ENCODE assay signal across 9 cellular contexts in genomic region chr2:74525717-74526648, GRCh38. TPM values are rescaled to one million over a fixed set of nuclear protein-coding genes. Genes with fewer than 3 reads are reported as not detected.
DNase-seq lines count a peak whose midpoint lies in the region; ATAC-seq, FAIRE-seq and TF ChIP-seq lines count a peak whose summit lies in the region.
"Had no signal": no experiment of that assay in that cellular context is flagged by ENCODE, and none has a peak within 500 bp of the region (broad histone marks: within the 10 kb centered on the region; RNA-seq: fewer than 3 reads in every experiment).

Gene DQX1 (minus strand): TSS chr2:74526231. CDS start chr2:74525729, 502 bp downstream.

- H4K5ac ChIP-seq in H1 (ENCODE audit: insufficient read length, low read depth, low read length), result no peak within 1 kb of the TSS

- 90% methylated on average over 11 of the region's 11 CpGs; no CpG with 5 or more reads in 1 of the 2 experiments for WGBS in H1 (ENCODE audit: extremely low coverage in 1 of 2, insufficient coverage in 1 of 2, insufficient read length in 1 of 2, insufficient replicate concordance in 2 of 2, low coverage in 1 of 2, low lambda C conversion rate in 2 of 2, missing lambda C conversion rate in 1 of 2), 2 experiments
- 92 to 94% methylated on average over 6 to 10 of the region's 11 CpGs for WGBS in gastroesophageal sphincter (ENCODE audit: low coverage in 1 of 2), 2 donors

- H3K79me1 ChIP-seq in H1 (ENCODE audit: low read depth, low read length), result peaks cover 8% of the 10 kb centered on the region

- H2BK20ac ChIP-seq in H1 (ENCODE audit: low read length), result no peak within 1 kb of the TSS

- ATAC-seq in GM18498 (IDR thresholded peaks at IDR 0.05; ENCODE audit: unreplicated experiment) (no peak), gastroesophageal sphincter (no peak), GM21515 (IDR thresholded peaks at IDR 0.05; ENCODE audit: unreplicated experiment) (no peak)

- H2BK15ac ChIP-seq in H1 (ENCODE audit: low read length), result 0 out of 2 replicates have a peak within 1 kb of the TSS, but pooled peaks have one; percentile 88

- no peak within 1 kb of the TSS for H3K14ac ChIP-seq in H1 (ENCODE audit: insufficient read length)

- H3K4ac ChIP-seq in H1 (replicated peaks; ENCODE audit: insufficient read length, low read depth, low read length), result no peak within 1 kb of the TSS

- peaks cover 9% of the 10 kb centered on the region; the same call in 1 of the 2 replicates for H3K23me2 ChIP-seq in H1 (ENCODE audit: low read depth, low read length)

- H2BK120ac ChIP-seq in H1 (replicated peaks; ENCODE audit: low read depth, low read length), result no peak within 1 kb of the TSS

- H2AFZ ChIP-seq in H1 (ENCODE audit: low read length), result no peak within 1 kb of the TSS

- TF ChIP-seq POLR2A in H1 (IDR thresholded peaks at IDR 0.05; ENCODE audit: control extremely low read depth in 1 of 2, low read depth in 2 of 2, low read length in 2 of 2) (0 out of 3 replicates have a peak, but pooled peaks of 1 of the 2 experiments have one; percentile 26), gastroesophageal sphincter (IDR thresholded peaks at IDR 0.05) (no peak)

- H3K36me3 ChIP-seq in H1 (ENCODE audit: control insufficient read depth in 2 of 4, insufficient read depth in 4 of 4, low read length in 3 of 4) (peaks cover 5 to 18% (median 13%) of the 10 kb centered on the region in 4 experiments; a peak in 6 of 8 replicates), gastroesophageal sphincter (peaks cover 0 to 31% of the 10 kb centered on the region in 2 donors)

- no peak within 1 kb of the TSS for H3K23ac ChIP-seq in H1 (ENCODE audit: insufficient read length)

- TF ChIP-seq CTCF in GM10248 (IDR thresholded peaks at IDR 0.05; ENCODE audit: control extremely low read depth, extremely low read depth, low read depth, missing control alignments), result no peak
- no peak for TF ChIP-seq CTCF in H1 (IDR thresholded peaks at IDR 0.05; ENCODE audit: control extremely low read depth in 1 of 3, insufficient read depth in 1 of 3, low read depth in 1 of 3, low read length in 3 of 3)
- TF ChIP-seq CTCF in gastroesophageal sphincter (IDR thresholded peaks at IDR 0.05), result no peak

- H2BK5ac ChIP-seq in H1 (ENCODE audit: low read depth, low read length), result no peak within 1 kb of the TSS; the same call in 1 of the 2 replicates

- peaks cover 3 to 13% (median 6%) of the 10 kb centered on the region in 4 experiments; a peak in 6 of 7 replicates for H3K4me1 ChIP-seq in H1 (replicated peaks in 1 of 4; ENCODE audit: control insufficient read depth in 3 of 4, insufficient read depth in 4 of 4, low read length in 3 of 4)
- peaks cover 2 to 28% (median 10%) of the 10 kb centered on the region in 3 donors for H3K4me1 ChIP-seq in gastroesophageal sphincter

- CTCF ChIA-PET in GM10248 (lab: Yijun Ruan, JAX), result interaction anchor here (0.9 to 9.3 kb wide), 5 partner anchors 17 to 62 kb away, joined by 3 to 76 read pairs (median 3); partner anchors contain the start of genes CCDC142 and TTC31
- CTCF ChIA-PET in H1 (lab: Charles Lee; ENCODE audit: partially characterized antibody), result interaction anchor here (1.0 to 1.7 kb wide), 7 partner anchors 11 to 65 kb away, joined by 3 to 11 read pairs (median 3); no protein-coding TSS in a partner anchor

- H2AK5ac ChIP-seq in H1 (ENCODE audit: low read depth, low read length), result no peak within 1 kb of the TSS

- H3K79me2 ChIP-seq in H1 (ENCODE audit: control insufficient read depth in 1 of 2, insufficient read depth in 2 of 2, low read length in 2 of 2), result peaks cover 0 to 18% of the 10 kb centered on the region in 2 experiments; a peak in 2 of 4 replicates

- H3K27me3 ChIP-seq in H1 (replicated peaks in 1 of 4; ENCODE audit: control insufficient read depth in 3 of 4, extremely low read depth in 1 of 4, insufficient read depth in 3 of 4, low read length in 3 of 4), result peaks cover 0 to 10% (median 3%) of the 10 kb centered on the region in 4 experiments; a peak in 4 of 7 replicates
- H3K27me3 ChIP-seq in gastroesophageal sphincter, result peaks cover 5% of the 10 kb centered on the region

- H3K56ac ChIP-seq in H1 (replicated peaks; ENCODE audit: insufficient read length, low read depth, low read length), result no peak within 1 kb of the TSS

- H3K18ac ChIP-seq in H1 (ENCODE audit: extremely low read depth, low read length), result no peak within 1 kb of the TSS

- DNase-seq in 8988T, result peak; percentile 75
- DNase-seq in GM10248 (ENCODE audit: extremely low spot score), result peak; percentile 67
- DNase-seq in NCI-H82 treated with DMSO at 0.1 percent for 48 hours (lab: John Stamatoyannopoulos, UW; ENCODE audit: unreplicated experiment), result peak; percentile 18
- DNase-seq in H1 (ENCODE audit: low read depth in 1 of 2, low spot score in 2 of 2), result peak in 1 of 2 experiments; percentile 49
- no peak for DNase-seq in COR-L47 (lab: John Stamatoyannopoulos, UW)

- no peak for TF ChIP-seq RAD21 in H1 (IDR thresholded peaks at IDR 0.05 in 1 of 2, conservative IDR thresholded peaks at IDR 0.05 in 1 of 2; ENCODE audit: low read depth in 2 of 2, low read length in 2 of 2)

- H4K91ac ChIP-seq in H1 (replicated peaks; ENCODE audit: insufficient read length, low read length), result no peak within 1 kb of the TSS

- no peak within 1 kb of the TSS for H3K9ac ChIP-seq in H1 (replicated peaks in 1 of 4; ENCODE audit: extremely low read depth in 1 of 4, low read depth in 3 of 4, low read length in 3 of 4)

- no peak within 1 kb of the TSS for H3K4me2 ChIP-seq in H1 (ENCODE audit: insufficient read depth in 1 of 2, low read depth in 2 of 2, low read length in 2 of 2)

- H4K20me1 ChIP-seq in H1 (replicated peaks in 1 of 2; ENCODE audit: control insufficient read depth in 1 of 2, insufficient read depth in 2 of 2, low read length in 2 of 2), result peaks cover 3% of the 10 kb centered on the region in 2 experiments

- TF ChIP-seq EP300 in H1 (IDR thresholded peaks at IDR 0.05; ENCODE audit: borderline replicate concordance in 1 of 2, low read depth in 2 of 2, low read length in 2 of 2) (no peak), gastroesophageal sphincter (IDR thresholded peaks at IDR 0.05) (no peak)

- H3K4me3 ChIP-seq in H1 (ENCODE audit: extremely low read depth in 1 of 4, insufficient read depth in 2 of 4, low read depth in 3 of 4, low read length in 4 of 4), result no peak within 1 kb of the TSS
- no peak within 1 kb of the TSS for H3K4me3 ChIP-seq in gastroesophageal sphincter
- H3K4me3 ChIP-seq: lung had no signal

- H2BK12ac ChIP-seq in H1 (ENCODE audit: low read depth, low read length), result no peak within 1 kb of the TSS

- peak; percentile 84 for FAIRE-seq in H1 (lab: Jason Lieb, UNC)

- H4K8ac ChIP-seq in H1 (ENCODE audit: extremely low read depth, insufficient read depth, low read length), result 0 out of 2 replicates have a peak within 1 kb of the TSS, but pooled peaks have one; percentile 31

- H3K27ac ChIP-seq in H1 (ENCODE audit: low read depth, low read length) (no peak within 1 kb of the TSS), gastroesophageal sphincter (no peak within 1 kb of the TSS)

- POLR2A ChIA-PET in GM10248 (lab: Yijun Ruan, JAX) (interaction anchor here (0.6 to 1.1 kb wide), 2 partner anchors 13 to 59 kb away, joined by 3 to 4 read pairs; no protein-coding TSS in a partner anchor), H1 (lab: Charles Lee; ENCODE audit: partially characterized antibody) (interaction anchor here (1.0 to 1.6 kb wide), 9 partner anchors 10 to 43 kb away, joined by 3 to 6 read pairs (median 4); partner anchors contain the start of genes CCDC142, PCGF1, TLX2 and TTC31)

- no peaks in the 10 kb centered on the region for H3K9me3 ChIP-seq in H1 (ENCODE audit: insufficient read depth in 2 of 2, low read depth in 1 of 2, low read length in 1 of 2)
- no peaks in the 10 kb centered on the region for H3K9me3 ChIP-seq in gastroesophageal sphincter

TF ChIP-seq in H1, 55 proteins besides CTCF, POLR2A, EP300 and RAD21:
- 0 out of 2 replicates have a peak, but pooled peaks have one; percentile 5 for TF ChIP-seq TAF1 (IDR thresholded peaks at IDR 0.05; ENCODE audit: low read depth, low read length)
- no peak for TF ChIP-seq RXRA (IDR thresholded peaks at IDR 0.05; ENCODE audit: insufficient read depth, low read depth, low read length)
- peak; percentile 69 for TF ChIP-seq SIX5 (IDR thresholded peaks at IDR 0.05; ENCODE audit: low read depth, low read length)
- peak; percentile 64; the same call in 1 of the 2 replicates for TF ChIP-seq CREB1 (IDR thresholded peaks at IDR 0.05)
- peak; percentile 51 for TF ChIP-seq POLR2AphosphoS5 (IDR thresholded peaks at IDR 0.05; ENCODE audit: low read depth, low read length)
- TF ChIP-seq SP1 (IDR thresholded peaks at IDR 0.05; ENCODE audit: low read depth, low read length), result 0 out of 2 replicates have a peak, but pooled peaks have one; percentile 14

RNA-seq across cellular contexts. Expression of gene DQX1, which starts in this region (rescaled TPM):
- 0.57 and 0.76 TPM in 2 replicates for total RNA-seq in H1 (2021; fragmentation: NEBNext Ultra II Directional; extraction: Animal tissue kit (Norgen Biotek cat#: 25700))
- polyA plus RNA-seq in H1 (2011; rRNA removed), result 1.1 TPM in 2 replicates
- 1.4 TPM for polyA plus RNA-seq in H1 (2011; cell fraction: cytosol; rRNA removed)
- polyA plus RNA-seq in H1 (2011; cell fraction: nucleus; rRNA removed), result 9.0 TPM
- polyA plus RNA-seq in H1 (2012, experiment 1 of 2), result 0.51 to 1.4 TPM (median 0.73 TPM) in 4 replicates
- polyA plus RNA-seq in H1 (2012, experiment 2 of 2), result 0.47 TPM
- polyA plus RNA-seq in H1 (2013, experiment 1 of 2), result 0.85 TPM
- polyA plus RNA-seq in H1 (2013, experiment 2 of 2), result 0.35 TPM
- polyA minus RNA-seq in H1 (2011; rRNA and poly(A)+ RNA removed), result 0.44 and 1.1 TPM in 2 replicates
- polyA minus RNA-seq in H1 (2011; cell fraction: cytosol; rRNA and poly(A)+ RNA removed), result not detected
- 2.1 TPM for polyA minus RNA-seq in H1 (2011; cell fraction: nucleus; rRNA and poly(A)+ RNA removed)
- total RNA-seq in gastroesophageal sphincter, result not detected
